Comparison of ENCODE assay signal across 33 cellular contexts in genomic region chrX:47704736-47705135, GRCh38.
"Had no signal": no experiment of that assay in that cellular context is flagged by ENCODE, and none has a peak within 500 bp of the region (broad histone marks: within the 10 kb centered on the region; RNA-seq: fewer than 3 reads in every experiment).

No MANE protein-coding gene starts in this region.

- H3K9me3 Mint-ChIP-seq: activated B cell treated with CpG ODN at 0.5 μM for 24 hours; activated CD4-positive, alpha-beta memory T cell treated with anti-CD3 and anti-CD28 coated beads for 36 hours; activated CD4-positive, alpha-beta T cell treated with anti-CD3 and anti-CD28 coated beads, Interleukin-2, amount 10 ng/mL, durations not matched to agents 24 days and 14 days; activated naive CD4-positive, alpha-beta T cell treated with anti-CD3 and anti-CD28 coated beads for 36 hours; activated T-helper 1 cell treated with anti-CD3 and anti-CD28 coated beads, Interleukin-12 subunit alpha, Interleukin-12 subunit beta, Interleukin-2, Interleukin-4 antibody, amounts not matched to agents 30 ng/mL and 10 ng/mL and 1 ng/mL, durations not matched to agents 14 hours and 24 hours and 36 hours; activated T-helper 2 cell treated with anti-CD3 and anti-CD28 coated beads, Interferon-gamma antibody, Interleukin-2, Interleukin-4, amounts not matched to agents 10 μg/mL and 5 μg/mL and 100 μg/mL, durations not matched to agents 14 hours and 24 hours and 36 hours; central memory CD8-positive, alpha-beta T cell; dendritic cell treated with granulocyte-macrophage colony-stimulating factor and Interleukin-4, amounts not matched to agents 40 ng/mL and 50 ng/mL, for 4 days; T-helper 2 cell treated with Interferon-gamma antibody and Interleukin-4, amounts not matched to agents 5 μg/mL and 100 μg/mL, for 36 hours had no signal

- H3K4me3 ChIP-seq: body of pancreas, cardiac muscle cell, coronary artery, dorsolateral prefrontal cortex, esophagus squamous epithelium, gastroesophageal sphincter, heart right ventricle had no signal

- DNase-seq: activated B cell treated with CpG ODN at 0.5 μM for 24 hours; activated CD4-positive, alpha-beta memory T cell treated with anti-CD3 and anti-CD28 coated beads for 36 hours; activated CD4-positive, alpha-beta T cell treated with anti-CD3 and anti-CD28 coated beads, Interleukin-2, amount 10 ng/mL, durations not matched to agents 24 days and 14 days; activated CD8-positive, alpha-beta memory T cell treated with anti-CD3 and anti-CD28 coated beads, Interleukin-2, amount 10 ng/mL, durations not matched to agents 7 days and 5 days; activated CD8-positive, alpha-beta memory T cell treated with anti-CD3 and anti-CD28 coated beads, Interleukin-2, amount 50 U/mL, for 4 hours; activated CD8-positive, alpha-beta T cell treated with anti-CD3 and anti-CD28 coated beads, Interleukin-2, amount 10 ng/mL, durations not matched to agents 7 days and 5 days; activated effector memory CD4-positive, alpha-beta T cell treated with anti-CD3 and anti-CD28 coated beads, Interleukin-2, amount 50 U/mL, for 16 hours; activated naive CD4-positive, alpha-beta T cell treated with anti-CD3 and anti-CD28 coated beads for 36 hours; activated T-cell treated with anti-CD3 and anti-CD28 coated beads, Interleukin-2, amount 50 U/mL, for 1 hour; activated T-cell treated with anti-CD3 and anti-CD28 coated beads, Interleukin-2, amount 50 U/mL, for 48 hours; amniotic stem cell; anterior cingulate cortex; body of pancreas; dorsolateral prefrontal cortex; effector memory CD4-positive, alpha-beta T cell; endodermal cell; esophagus squamous epithelium; foreskin melanocyte; heart right ventricle; T-helper 1 cell; T-helper 17 cell; T1000; WERI-Rb-1 had no signal

- H3K27me3 ChIP-seq: body of pancreas, cardiac muscle cell, esophagus squamous epithelium, gastroesophageal sphincter had no signal

- H3K4me3 Mint-ChIP-seq: activated B cell treated with CpG ODN at 0.5 μM for 24 hours; activated CD4-positive, alpha-beta memory T cell treated with anti-CD3 and anti-CD28 coated beads for 36 hours; activated CD4-positive, alpha-beta T cell treated with anti-CD3 and anti-CD28 coated beads, Interleukin-2, amount 10 ng/mL, durations not matched to agents 24 days and 14 days; activated CD8-positive, alpha-beta memory T cell treated with anti-CD3 and anti-CD28 coated beads, Interleukin-2, amount 10 ng/mL, durations not matched to agents 7 days and 5 days; activated CD8-positive, alpha-beta T cell treated with anti-CD3 and anti-CD28 coated beads, Interleukin-2, amount 10 ng/mL, durations not matched to agents 7 days and 5 days; activated naive CD4-positive, alpha-beta T cell treated with anti-CD3 and anti-CD28 coated beads for 36 hours; activated naive CD8-positive, alpha-beta T cell; activated T-helper 1 cell treated with anti-CD3 and anti-CD28 coated beads, Interleukin-12 subunit alpha, Interleukin-12 subunit beta, Interleukin-2, Interleukin-4 antibody, amounts not matched to agents 30 ng/mL and 10 ng/mL and 1 ng/mL, durations not matched to agents 14 hours and 24 hours and 36 hours; central memory CD8-positive, alpha-beta T cell; dendritic cell treated with granulocyte-macrophage colony-stimulating factor and Interleukin-4, amounts not matched to agents 40 ng/mL and 50 ng/mL, for 4 days; endodermal cell; T-helper 17 cell; T-helper 2 cell treated with Interferon-gamma antibody and Interleukin-4, amounts not matched to agents 5 μg/mL and 100 μg/mL, for 36 hours had no signal

- H3K4me1 Mint-ChIP-seq: activated B cell treated with CpG ODN at 0.5 μM for 24 hours; activated CD4-positive, alpha-beta T cell treated with anti-CD3 and anti-CD28 coated beads, Interleukin-2, amount 10 ng/mL, durations not matched to agents 24 days and 14 days; activated CD8-positive, alpha-beta memory T cell treated with anti-CD3 and anti-CD28 coated beads, Interleukin-2, amount 10 ng/mL, durations not matched to agents 7 days and 5 days; central memory CD8-positive, alpha-beta T cell; T-helper 17 cell had no signal

- H3K36me3 Mint-ChIP-seq: activated CD4-positive, alpha-beta memory T cell treated with anti-CD3 and anti-CD28 coated beads for 36 hours; activated CD8-positive, alpha-beta memory T cell treated with anti-CD3 and anti-CD28 coated beads, Interleukin-2, amount 10 ng/mL, durations not matched to agents 7 days and 5 days; activated naive CD8-positive, alpha-beta T cell had no signal

- H3K4me1 ChIP-seq: body of pancreas, esophagus squamous epithelium, gastroesophageal sphincter, heart right ventricle had no signal

- H3K27ac Mint-ChIP-seq: activated B cell treated with CpG ODN at 0.5 μM for 24 hours; activated CD4-positive, alpha-beta memory T cell treated with anti-CD3 and anti-CD28 coated beads for 36 hours; activated CD4-positive, alpha-beta T cell treated with anti-CD3 and anti-CD28 coated beads, Interleukin-2, amount 10 ng/mL, durations not matched to agents 24 days and 14 days; activated CD8-positive, alpha-beta memory T cell treated with anti-CD3 and anti-CD28 coated beads, Interleukin-2, amount 10 ng/mL, durations not matched to agents 7 days and 5 days; activated CD8-positive, alpha-beta T cell treated with anti-CD3 and anti-CD28 coated beads, Interleukin-2, amount 10 ng/mL, durations not matched to agents 7 days and 5 days; activated naive CD4-positive, alpha-beta T cell treated with anti-CD3 and anti-CD28 coated beads for 36 hours; activated naive CD8-positive, alpha-beta T cell; activated T-helper 1 cell treated with anti-CD3 and anti-CD28 coated beads, Interleukin-12 subunit alpha, Interleukin-12 subunit beta, Interleukin-2, Interleukin-4 antibody, amounts not matched to agents 30 ng/mL and 10 ng/mL and 1 ng/mL, durations not matched to agents 14 hours and 24 hours and 36 hours; activated T-helper 2 cell treated with anti-CD3 and anti-CD28 coated beads, Interferon-gamma antibody, Interleukin-2, Interleukin-4, amounts not matched to agents 10 μg/mL and 5 μg/mL and 100 μg/mL, durations not matched to agents 14 hours and 24 hours and 36 hours; dendritic cell treated with granulocyte-macrophage colony-stimulating factor and Interleukin-4, amounts not matched to agents 40 ng/mL and 50 ng/mL, for 4 days; endodermal cell; T-helper 17 cell; T-helper 2 cell treated with Interferon-gamma antibody and Interleukin-4, amounts not matched to agents 5 μg/mL and 100 μg/mL, for 36 hours had no signal

- H3K36me3 ChIP-seq: cardiac muscle cell, esophagus squamous epithelium, gastroesophageal sphincter, heart right ventricle, WERI-Rb-1 had no signal

- H3K9me3 ChIP-seq: body of pancreas, esophagus squamous epithelium, gastroesophageal sphincter, heart right ventricle had no signal

- H3K27ac ChIP-seq: body of pancreas, cardiac muscle cell, coronary artery, dorsolateral prefrontal cortex, epithelial cell of prostate, esophagus squamous epithelium, gastroesophageal sphincter, heart right ventricle, WERI-Rb-1 had no signal
